ENCODE assay signal across 9 cellular contexts in genomic region chr22:35649026-35649553, GRCh38. TPM values are rescaled to one million over a fixed set of nuclear protein-coding genes. Genes with fewer than 3 reads are reported as not detected.
DNase-seq lines count a peak whose midpoint lies in the region; ATAC-seq and TF ChIP-seq lines count a peak whose summit lies in the region.
"Had no signal": no experiment of that assay in that cellular context is flagged by ENCODE, and none has a peak within 500 bp of the region (broad histone marks: within the 10 kb centered on the region; RNA-seq: fewer than 3 reads in every experiment).

No MANE protein-coding gene starts in this region.

- DNase-seq in WTC11 (ENCODE audit: low spot score) (no peak), foreskin keratinocyte (no peak), pons (ENCODE audit: low spot score) (no peak), GM03348 (ENCODE audit: low spot score) (no peak)
- DNase-seq in activated CD4-positive, CD25-positive, alpha-beta regulatory T cell treated with anti-CD3 and anti-CD28 coated beads, Interleukin-2, amount 50 U/mL, for 72 hours: no peak
- DNase-seq: NCI-H510A had no signal

- CTCF ChIA-PET in WTC11 (lab: Charles Lee): interaction anchor here (0.9 to 1.7 kb wide), 6 partner anchors 12 to 475 kb away, joined by 4 to 11 read pairs (median 6); no protein-coding TSS in a partner anchor

- H3K4me1 ChIP-seq in foreskin keratinocyte: peaks cover 11% of the 10 kb centered on the region

- H3K4me3 ChIP-seq in skin epidermis: peak overlapping the region; percentile 53 to 73 (median 64)

- H3K27ac ChIP-seq in foreskin keratinocyte (peak overlapping the region; percentile 95), skin epidermis (peak overlapping the region; percentile 83 to 100 (median 96))

- H3K9me3 Mint-ChIP-seq in WTC11: peaks cover 8% of the 10 kb centered on the region

- H3K27me3 Mint-ChIP-seq in WTC11 (ENCODE audit: low read depth): peaks cover 7% of the 10 kb centered on the region

- no peaks in the 10 kb centered on the region for H3K27me3 ChIP-seq in foreskin keratinocyte

- peaks cover 3% of the 10 kb centered on the region for H3K36me3 Mint-ChIP-seq in WTC11

- H3K4me3 Mint-ChIP-seq in WTC11: no peak overlapping the region

- TF ChIP-seq CTCF in WTC11 (IDR thresholded peaks at IDR 0.05) (no peak), foreskin keratinocyte (conservative IDR thresholded peaks at IDR 0.05) (no peak)

- ATAC-seq in GM19452 (IDR thresholded peaks at IDR 0.05; ENCODE audit: unreplicated experiment) (peak; percentile 2), WTC11 (no peak), foreskin keratinocyte (no peak), HG03521 (IDR thresholded peaks at IDR 0.05; ENCODE audit: unreplicated experiment) (no peak)

- POLR2A ChIA-PET in WTC11 (lab: Charles Lee): interaction anchor here (0.6 kb wide), 1 partner anchor 26 kb away, joined by 5 read pairs; no protein-coding TSS in a partner anchor

- no peak overlapping the region for H3K27ac Mint-ChIP-seq in WTC11

- peaks cover 12% of the 10 kb centered on the region for H3K4me1 Mint-ChIP-seq in WTC11

TF ChIP-seq in WTC11, 78 proteins besides CTCF, POLR2A, EP300 and RAD21:
- TF ChIP-seq MYBL2 (CRISPR knock-in tag; IDR thresholded peaks at IDR 0.05): no peak
- TF ChIP-seq IRF1 (CRISPR knock-in tag; IDR thresholded peaks at IDR 0.05): no peak
- no peak for TF ChIP-seq ZNF396 (CRISPR knock-in tag; IDR thresholded peaks at IDR 0.05; ENCODE audit: borderline replicate concordance)
- peak; percentile 94 for TF ChIP-seq ZNF121 (CRISPR knock-in tag; IDR thresholded peaks at IDR 0.05)
- TF ChIP-seq SOX15 (CRISPR knock-in tag; IDR thresholded peaks at IDR 0.05): no peak
TF ChIP-seq in WTC11: peak in this region for 1.

RNA-seq across cellular contexts. Expression of gene APOL6, which starts 0.8 kb away (rescaled TPM):
- total RNA-seq in WTC11 (2021): 0.17 to 0.27 TPM (median 0.21 TPM) in 3 replicates
- 11.7 and 14.9 TPM in 2 replicates for total RNA-seq in foreskin keratinocyte
- 2.8 and 3.0 TPM in 2 replicates for polyA plus RNA-seq in foreskin keratinocyte

RNA-seq across cellular contexts. Expression of gene MB, which starts 32.0 kb away (rescaled TPM):
- total RNA-seq in WTC11 (2021) (0.50 to 1.0 TPM (median 0.60 TPM) in 3 replicates), foreskin keratinocyte (not detected in 2 replicates)
- polyA plus RNA-seq in foreskin keratinocyte: not detected in 2 replicates
